Comparison of ENCODE assay signal across 23 cellular contexts in genomic region chr1:233843523-233844204, GRCh38.
A peak's percentile ranks its signal among the peaks of the same experiment; 100 is the strongest.
DNase-seq lines count a peak whose midpoint lies in the region; ATAC-seq, FAIRE-seq and TF ChIP-seq lines count a peak whose summit lies in the region.
"Had no signal": no experiment of that assay in that cellular context is flagged by ENCODE, and none has a peak within 500 bp of the region (broad histone marks: within the 10 kb centered on the region; RNA-seq: fewer than 3 reads in every experiment).

No MANE protein-coding gene starts in this region.

- DNase-seq in A549 (ENCODE audit: low read depth in 1 of 2, low spot score in 1 of 2) = peak; percentile 14 to 48
- DNase-seq in H54 (ENCODE audit: insufficient read length, low spot score) = peak; percentile 4
- DNase-seq in RKO (ENCODE audit: low spot score) = peak; percentile 56
- peak; percentile 84 for DNase-seq in glomerular visceral epithelial cell (ENCODE audit: extremely low spot score)
- no peak for DNase-seq in mesothelial cell of epicardium (ENCODE audit: low spot score in 2 of 2, unreplicated experiment in 2 of 2)
- no peak for DNase-seq in left lobe of liver (ENCODE audit: low spot score)
- no peak for DNase-seq in stimulated activated CD4-positive, alpha-beta T cell treated with anti-CD3 and anti-CD28 coated beads, Interleukin-2, amount 100 ng/mL, for 48 hours
- DNase-seq: activated CD4-positive, alpha-beta T cell treated with anti-CD3 and anti-CD28 coated beads for 1 hour; activated CD8-positive, alpha-beta memory T cell treated with anti-CD3 and anti-CD28 coated beads, Interleukin-2, amount 50 U/mL, for 48 hours; Calu3; effector CD8-positive, alpha-beta T cell; left cardiac atrium; NCI-H187 treated with DMSO at 0.1 percent for 48 hours; NK-92 treated with Interleukin-12 subunit alpha and Interleukin-12 subunit beta, amount 100 ng/mL, for 24 hours; posterior cingulate gyrus; SHP77; stimulated activated naive CD8-positive, alpha-beta T cell treated with anti-CD3 and anti-CD28 coated beads, Interleukin-15, amount 100 ng/mL, for 72 hours; T-helper 2 cell had no signal

- no peak for TF ChIP-seq POLR2A in A549 (IDR thresholded peaks at IDR 0.05; ENCODE audit: low read length)
- no peak for TF ChIP-seq POLR2A in H54 (IDR thresholded peaks at IDR 0.05; ENCODE audit: low read depth, low read length)

- peaks cover 7% of the 10 kb centered on the region; the same call in 1 of the 3 replicates for H3K4me1 ChIP-seq in A549
- H3K4me1 ChIP-seq: vagina had no signal

- POLR2A ChIA-PET in A549 (lab: Yijun Ruan, JAX) = no interaction called here

- peaks cover 4% of the 10 kb centered on the region for H3K4me1 Mint-ChIP-seq in mesothelial cell of epicardium
- H3K4me1 Mint-ChIP-seq: activated naive CD4-positive, alpha-beta T cell treated with anti-CD3 and anti-CD28 coated beads, Interleukin-2, amount 50 U/mL, for 24 hours; stimulated activated naive CD8-positive, alpha-beta T cell treated with anti-CD3 and anti-CD28 coated beads, Interleukin-15, amount 100 ng/mL, for 72 hours had no signal

- no peak overlapping the region for H3K4me3 ChIP-seq in A549
- H3K4me3 ChIP-seq: cardiac muscle cell, hepatocyte, vagina had no signal

- no peak for TF ChIP-seq EP300 in A549 (IDR thresholded peaks at IDR 0.05)

- no peaks in the 10 kb centered on the region for H3K36me3 Mint-ChIP-seq in mesothelial cell of epicardium
- H3K36me3 Mint-ChIP-seq: activated naive CD4-positive, alpha-beta T cell treated with anti-CD3 and anti-CD28 coated beads, Interleukin-2, amount 50 U/mL, for 24 hours had no signal

- 17% methylated on average over 9 of the region's 9 CpGs for WGBS in A549 (ENCODE audit: missing lambda C conversion rate)

- peaks cover 24% of the 10 kb centered on the region for H3K9me3 Mint-ChIP-seq in mesothelial cell of epicardium

- peaks cover 3% of the 10 kb centered on the region for H3K27me3 Mint-ChIP-seq in mesothelial cell of epicardium (ENCODE audit: low read depth)
- H3K27me3 Mint-ChIP-seq: stimulated activated naive CD8-positive, alpha-beta T cell treated with anti-CD3 and anti-CD28 coated beads, Interleukin-15, amount 100 ng/mL, for 72 hours had no signal

- H3K4me3 Mint-ChIP-seq in mesothelial cell of epicardium = no peak overlapping the region
- H3K4me3 Mint-ChIP-seq: activated naive CD4-positive, alpha-beta T cell treated with anti-CD3 and anti-CD28 coated beads, Interleukin-2, amount 50 U/mL, for 24 hours; stimulated activated naive CD8-positive, alpha-beta T cell treated with anti-CD3 and anti-CD28 coated beads, Interleukin-15, amount 100 ng/mL, for 72 hours had no signal

- FAIRE-seq in A549 (lab: Jason Lieb, UNC) = no peak
- no peak for FAIRE-seq in H54 (lab: Jason Lieb, UNC)

- H3K9me3 ChIP-seq in A549 = peaks cover 8% of the 10 kb centered on the region; the same call in 2 of the 3 replicates
- H3K9me3 ChIP-seq: vagina had no signal

- H3K4me2 ChIP-seq in A549 = peak overlapping the region; percentile 37; the same call in 2 of the 3 replicates
- H3K4me2 ChIP-seq: hepatocyte had no signal

- TF ChIP-seq CTCF in A549 (IDR thresholded peaks at IDR 0.05) (no peak), mesothelial cell of epicardium (IDR thresholded peaks at IDR 0.05; ENCODE audit: unreplicated experiment) (no peak)

- ATAC-seq in A549 (peak; percentile 67 to 80), left lobe of liver (no peak), GM19328 (IDR thresholded peaks at IDR 0.05; ENCODE audit: unreplicated experiment) (no peak)
- ATAC-seq: left cardiac atrium; stimulated activated naive CD8-positive, alpha-beta T cell treated with anti-CD3 and anti-CD28 coated beads, Interleukin-15, amount 100 ng/mL, for 72 hours had no signal

- peak overlapping the region in 1 of 2 experiments; percentile 42; a peak in 2 of 6 replicates for H3K27ac ChIP-seq in A549
- H3K27ac ChIP-seq: cardiac muscle cell, hepatocyte, vagina had no signal

- CTCF ChIA-PET in A549 (lab: Yijun Ruan, JAX) = interaction anchor here (0.9 to 1.6 kb wide), 3 partner anchors 21 to 403 kb away, joined by 3 to 4 read pairs (median 3); no protein-coding TSS in a partner anchor

- no peak overlapping the region for H3K27ac Mint-ChIP-seq in mesothelial cell of epicardium
- H3K27ac Mint-ChIP-seq: activated naive CD4-positive, alpha-beta T cell treated with anti-CD3 and anti-CD28 coated beads, Interleukin-2, amount 50 U/mL, for 24 hours had no signal

- no peak for TF ChIP-seq RAD21 in A549 (conservative IDR thresholded peaks at IDR 0.05 in 1 of 2, IDR thresholded peaks at IDR 0.05 in 1 of 2)

TF ChIP-seq in A549, 52 proteins besides CTCF, POLR2A, EP300 and RAD21:
- no peak for TF ChIP-seq HOXA7 (CRISPR knock-in tag; IDR thresholded peaks at IDR 0.05)
- TF ChIP-seq, protein P1, sequence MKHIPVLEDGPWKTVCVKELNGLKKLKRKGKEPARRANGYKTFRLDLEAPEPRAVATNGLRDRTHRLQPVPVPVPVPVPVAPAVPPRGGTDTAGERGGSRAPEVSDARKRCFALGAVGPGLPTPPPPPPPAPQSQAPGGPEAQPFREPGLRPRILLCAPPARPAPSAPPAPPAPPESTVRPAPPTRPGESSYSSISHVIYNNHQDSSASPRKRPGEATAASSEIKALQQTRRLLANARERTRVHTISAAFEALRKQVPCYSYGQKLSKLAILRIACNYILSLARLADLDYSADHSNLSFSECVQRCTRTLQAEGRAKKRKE (CRISPR knock-in tag; IDR thresholded peaks at IDR 0.05; ENCODE audit: low read depth) = no peak
- TF ChIP-seq RCOR1 (IDR thresholded peaks at IDR 0.05; ENCODE audit: low read depth, low read length) = no peak
- no peak for TF ChIP-seq EHF (CRISPR knock-in tag; IDR thresholded peaks at IDR 0.05)
- TF ChIP-seq FOSB (CRISPR knock-in tag; IDR thresholded peaks at IDR 0.05) = no peak
- no peak for TF ChIP-seq NPAS2 (CRISPR knock-in tag; IDR thresholded peaks at IDR 0.05; ENCODE audit: borderline replicate concordance)

Comparison
In these comparisons a context has a peak if more than half of its experiments do, and no peak if none do; other contexts are left out.
1. ATAC-seq: peak in A549 (2 of 2); none in left lobe of liver (single experiment) and GM19328 (single experiment).
2. DNase-seq: peak in A549 (2 of 2), H54 (single experiment), RKO (single experiment) and glomerular visceral epithelial cell (single experiment); none in mesothelial cell of epicardium (0 of 2), left lobe of liver (single experiment) and stimulated activated CD4-positive, alpha-beta T cell treated with anti-CD3 and anti-CD28 coated beads, Interleukin-2, amount 100 ng/mL, for 48 hours (0 of 2).